ENCODE assay signal across 8 cellular contexts in the genomic region with DNA sequence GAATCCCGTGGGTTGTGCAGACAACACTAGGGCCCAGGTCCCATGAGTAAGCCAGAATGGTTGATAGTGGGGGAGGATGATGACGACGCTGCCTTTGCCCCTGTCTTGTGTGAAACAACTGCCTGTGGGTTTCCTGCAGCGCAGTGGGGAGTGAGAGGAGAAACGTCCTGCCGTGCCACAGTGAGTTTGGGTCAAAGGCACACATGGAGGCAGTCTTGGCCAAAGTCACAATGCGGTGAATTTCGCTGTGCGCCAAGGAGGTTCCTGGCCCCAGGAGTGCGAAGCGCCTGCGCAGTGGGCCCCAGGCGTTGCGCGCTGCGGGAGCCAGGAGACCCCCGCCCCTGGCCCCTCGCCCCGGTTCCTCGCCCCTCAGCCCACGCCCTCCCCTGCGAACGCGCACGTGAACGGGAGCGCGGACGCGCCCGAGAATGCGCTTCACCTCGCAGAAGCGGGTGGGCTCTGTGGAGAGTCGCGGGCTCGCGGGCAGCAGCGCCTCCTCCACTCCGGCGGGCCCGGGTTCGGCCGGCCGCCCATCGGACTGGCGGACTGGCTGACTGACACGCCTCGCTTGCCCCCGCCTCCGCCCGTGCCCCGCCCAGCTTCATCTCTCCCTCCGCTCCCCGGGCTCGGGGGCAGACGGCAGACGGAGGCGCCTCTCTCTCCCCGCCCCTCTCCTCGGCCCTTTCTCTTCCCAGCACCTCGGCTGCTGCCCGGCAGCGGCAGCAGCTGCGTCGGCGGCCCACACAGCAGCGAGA. TPM values are rescaled to one million over a fixed set of nuclear protein-coding genes. Genes with fewer than 3 reads are reported as not detected.
A peak's percentile ranks its signal among the peaks of the same experiment; 100 is the strongest.
DNase-seq lines count a peak whose midpoint lies in the region; ATAC-seq, FAIRE-seq and TF ChIP-seq lines count a peak whose summit lies in the region.

A gene (plus strand): TSS at position 635 of the 755 bp plus-strand sequence. CDS start 144 bp downstream, outside the sequence.

- H3K4me3 Mint-ChIP-seq in CD4-positive, CD25-positive, alpha-beta regulatory T cell: peak within 1 kb of the TSS; percentile 19 to 88 (median 64)
- peak within 1 kb of the TSS; percentile 84 for H3K4me3 Mint-ChIP-seq in activated T-helper 2 cell treated with anti-CD3 and anti-CD28 coated beads, Interferon-gamma antibody, Interleukin-2, Interleukin-4, amounts not matched to agents 10 μg/mL and 5 μg/mL and 100 μg/mL, durations not matched to agents 14 hours and 24 hours and 36 hours (ENCODE audit: low read depth)
- peak within 1 kb of the TSS; percentile 88 for H3K4me3 Mint-ChIP-seq in glutamatergic neuron (ENCODE audit: unreplicated experiment)

- no peak within 1 kb of the TSS for H3K27ac ChIP-seq in CD4-positive, CD25-positive, alpha-beta regulatory T cell (ENCODE audit: insufficient read depth, low read length, poor library complexity, severe bottlenecking)
- H3K27ac ChIP-seq in pancreas: no peak within 1 kb of the TSS

- H3K27me3 Mint-ChIP-seq in CD4-positive, CD25-positive, alpha-beta regulatory T cell: no peaks in the 10 kb centered on the region
- peaks cover 14% of the 10 kb centered on the region for H3K27me3 Mint-ChIP-seq in activated T-helper 2 cell treated with anti-CD3 and anti-CD28 coated beads, Interferon-gamma antibody, Interleukin-2, Interleukin-4, amounts not matched to agents 10 μg/mL and 5 μg/mL and 100 μg/mL, durations not matched to agents 14 hours and 24 hours and 36 hours (ENCODE audit: low read depth)
- H3K27me3 Mint-ChIP-seq in glutamatergic neuron (ENCODE audit: unreplicated experiment): peaks cover 5% of the 10 kb centered on the region

- peak in 1 of 2 donors; percentile 25 for ATAC-seq in CD4-positive, CD25-positive, alpha-beta regulatory T cell (ENCODE audit: low read depth in 2 of 2)
- ATAC-seq in pancreas (peak; percentile 40 to 88 (median 80)), GM21381 (IDR thresholded peaks at IDR 0.05; ENCODE audit: unreplicated experiment) (no peak), HG02571 (IDR thresholded peaks at IDR 0.05; ENCODE audit: unreplicated experiment) (no peak)

- FAIRE-seq in pancreas (lab: Jason Lieb, UNC): no peak
- FAIRE-seq in H54 (lab: Jason Lieb, UNC): no peak

- no peaks in the 10 kb centered on the region for H3K27me3 ChIP-seq in CD4-positive, CD25-positive, alpha-beta regulatory T cell (ENCODE audit: control insufficient read depth, insufficient read depth, low read length)
- peaks cover 0 to 24% (median 2%) of the 10 kb centered on the region in 4 donors for H3K27me3 ChIP-seq in pancreas

- TF ChIP-seq CTCF in glutamatergic neuron (IDR thresholded peaks at IDR 0.05; ENCODE audit: partially characterized antibody, unreplicated experiment) (no peak), pancreas (IDR thresholded peaks at IDR 0.05) (no peak)

- no peaks in the 10 kb centered on the region for H3K9me3 Mint-ChIP-seq in CD4-positive, CD25-positive, alpha-beta regulatory T cell
- no peaks in the 10 kb centered on the region for H3K9me3 Mint-ChIP-seq in activated T-helper 2 cell treated with anti-CD3 and anti-CD28 coated beads, Interferon-gamma antibody, Interleukin-2, Interleukin-4, amounts not matched to agents 10 μg/mL and 5 μg/mL and 100 μg/mL, durations not matched to agents 14 hours and 24 hours and 36 hours
- no peaks in the 10 kb centered on the region for H3K9me3 Mint-ChIP-seq in glutamatergic neuron (ENCODE audit: unreplicated experiment)

- H3K36me3 Mint-ChIP-seq in CD4-positive, CD25-positive, alpha-beta regulatory T cell: no peaks in the 10 kb centered on the region
- no peaks in the 10 kb centered on the region for H3K36me3 Mint-ChIP-seq in activated T-helper 2 cell treated with anti-CD3 and anti-CD28 coated beads, Interferon-gamma antibody, Interleukin-2, Interleukin-4, amounts not matched to agents 10 μg/mL and 5 μg/mL and 100 μg/mL, durations not matched to agents 14 hours and 24 hours and 36 hours (ENCODE audit: low read depth)
- H3K36me3 Mint-ChIP-seq in glutamatergic neuron (ENCODE audit: unreplicated experiment): no peaks in the 10 kb centered on the region

- 1 to 29% methylated on average over 56 to 68 of the region's 68 CpGs for WGBS in pancreas, 2 donors

- no peaks in the 10 kb centered on the region for H3K9me3 ChIP-seq in CD4-positive, CD25-positive, alpha-beta regulatory T cell (ENCODE audit: control insufficient read depth in 2 of 2, low read length in 2 of 2)
- no peaks in the 10 kb centered on the region for H3K9me3 ChIP-seq in pancreas

- no peaks in the 10 kb centered on the region for H3K4me1 ChIP-seq in CD4-positive, CD25-positive, alpha-beta regulatory T cell (ENCODE audit: control insufficient read depth, insufficient read depth, low read length, poor library complexity, severe bottlenecking)
- no peaks in the 10 kb centered on the region for H3K4me1 ChIP-seq in pancreas

- H3K4me3 ChIP-seq in CD4-positive, CD25-positive, alpha-beta regulatory T cell (ENCODE audit: low read depth, low read length): no peak within 1 kb of the TSS
- peak within 1 kb of the TSS; percentile 7 to 48 (median 21) for H3K4me3 ChIP-seq in pancreas

- H3K4me1 Mint-ChIP-seq in CD4-positive, CD25-positive, alpha-beta regulatory T cell: peaks cover 0 to 5% (median 0%) of the 10 kb centered on the region in 4 donors
- H3K4me1 Mint-ChIP-seq in activated T-helper 2 cell treated with anti-CD3 and anti-CD28 coated beads, Interferon-gamma antibody, Interleukin-2, Interleukin-4, amounts not matched to agents 10 μg/mL and 5 μg/mL and 100 μg/mL, durations not matched to agents 14 hours and 24 hours and 36 hours (ENCODE audit: low read depth): peaks cover 4% of the 10 kb centered on the region
- peaks cover 2% of the 10 kb centered on the region for H3K4me1 Mint-ChIP-seq in glutamatergic neuron (ENCODE audit: low read depth, unreplicated experiment)

- no peak for TF ChIP-seq POLR2A in H54 (IDR thresholded peaks at IDR 0.05; ENCODE audit: low read depth, low read length)

- intact Hi-C loops in activated T-helper 2 cell treated with anti-CD3 and anti-CD28 coated beads, Interferon-gamma antibody, Interleukin-2, Interleukin-4, amounts not matched to agents 10 μg/mL and 5 μg/mL and 100 μg/mL, durations not matched to agents 14 hours and 24 hours and 36 hours (cut with micrococcal nuclease): loop anchor here (5.0 kb wide), 1 partner anchor 65 kb away; no protein-coding TSS in a partner anchor
- intact Hi-C loops in pancreas (cut with DNase I): no loop called here

- peak in 1 of 3 donors; percentile 18 for DNase-seq in CD4-positive, CD25-positive, alpha-beta regulatory T cell
- peak; percentile 57 for DNase-seq in NCI-H146 (lab: John Stamatoyannopoulos, UW)
- DNase-seq in activated T-helper 2 cell treated with anti-CD3 and anti-CD28 coated beads, Interferon-gamma antibody, Interleukin-2, Interleukin-4, amounts not matched to agents 10 μg/mL and 5 μg/mL and 100 μg/mL, durations not matched to agents 14 hours and 24 hours and 36 hours (ENCODE audit: low spot score): peak; percentile 12
- peak; percentile 86 for DNase-seq in glutamatergic neuron
- DNase-seq in pancreas: peak; percentile 10 to 69 (median 24)
- no peak for DNase-seq in H54 (ENCODE audit: insufficient read length, low spot score)

- H3K36me3 ChIP-seq in CD4-positive, CD25-positive, alpha-beta regulatory T cell (ENCODE audit: control insufficient read depth, insufficient read depth, low read length): no peaks in the 10 kb centered on the region
- no peaks in the 10 kb centered on the region for H3K36me3 ChIP-seq in pancreas

- H3K27ac Mint-ChIP-seq in CD4-positive, CD25-positive, alpha-beta regulatory T cell: no peak within 1 kb of the TSS
- peak within 1 kb of the TSS; percentile 12 for H3K27ac Mint-ChIP-seq in activated T-helper 2 cell treated with anti-CD3 and anti-CD28 coated beads, Interferon-gamma antibody, Interleukin-2, Interleukin-4, amounts not matched to agents 10 μg/mL and 5 μg/mL and 100 μg/mL, durations not matched to agents 14 hours and 24 hours and 36 hours
- H3K27ac Mint-ChIP-seq in glutamatergic neuron (ENCODE audit: unreplicated experiment): peak within 1 kb of the TSS; percentile 93

RNA-seq across cellular contexts. Expression of the gene that starts here (rescaled TPM):
- not detected for total RNA-seq in CD4-positive, CD25-positive, alpha-beta regulatory T cell
- under 1 TPM in 1 of 4 donors, not detected in 3; 0.27 TPM for polyA plus RNA-seq in CD4-positive, CD25-positive, alpha-beta regulatory T cell
- 0.64 and 0.75 TPM in 2 replicates for total RNA-seq in activated T-helper 2 cell treated with anti-CD3 and anti-CD28 coated beads, Interferon-gamma antibody, Interleukin-2, Interleukin-4, amounts not matched to agents 10 μg/mL and 5 μg/mL and 100 μg/mL, durations not matched to agents 14 hours and 24 hours and 36 hours
- total RNA-seq in glutamatergic neuron (ENCODE audit: unreplicated experiment) (19.3 TPM), pancreas (under 1 TPM in 3 of 6 donors, not detected in 3; 0.12 to 0.13 (median 0.12) TPM)
- polyA plus RNA-seq in pancreas: under 1 TPM; 0.30 to 0.77 TPM

Comparison
In these comparisons a context has a peak if more than half of its experiments do, and no peak if none do; other contexts are left out.
1. RNA of the gene that starts here (total RNA-seq): 19.3 TPM in glutamatergic neuron (single experiment); 0.64 to 0.75 TPM in activated T-helper 2 cell treated with anti-CD3 and anti-CD28 coated beads, Interferon-gamma antibody, Interleukin-2, Interleukin-4, amounts not matched to agents 10 μg/mL and 5 μg/mL and 100 μg/mL, durations not matched to agents 14 hours and 24 hours and 36 hours, 0.12 to 0.13 TPM in pancreas and not detected in CD4-positive, CD25-positive, alpha-beta regulatory T cell (single experiment); every median in the first group is over 10 times any median in the second.
2. Peak in DNase-seq in activated T-helper 2 cell treated with anti-CD3 and anti-CD28 coated beads, Interferon-gamma antibody, Interleukin-2, Interleukin-4, amounts not matched to agents 10 μg/mL and 5 μg/mL and 100 μg/mL, durations not matched to agents 14 hours and 24 hours and 36 hours; RNA of the gene not detected or under 1 TPM.
3. Peak in DNase-seq, ATAC-seq and H3K4me3 ChIP-seq in pancreas; RNA of the gene not detected or under 1 TPM.
4. H3K27ac Mint-ChIP-seq: peak in activated T-helper 2 cell treated with anti-CD3 and anti-CD28 coated beads, Interferon-gamma antibody, Interleukin-2, Interleukin-4, amounts not matched to agents 10 μg/mL and 5 μg/mL and 100 μg/mL, durations not matched to agents 14 hours and 24 hours and 36 hours (single experiment) and glutamatergic neuron (single experiment); none in CD4-positive, CD25-positive, alpha-beta regulatory T cell (0 of 3).
5. Peak in every context shown above with its lines, with median percentiles within 50 percentile points of each other: H3K4me3 Mint-ChIP-seq.